In the genomic region with DNA sequence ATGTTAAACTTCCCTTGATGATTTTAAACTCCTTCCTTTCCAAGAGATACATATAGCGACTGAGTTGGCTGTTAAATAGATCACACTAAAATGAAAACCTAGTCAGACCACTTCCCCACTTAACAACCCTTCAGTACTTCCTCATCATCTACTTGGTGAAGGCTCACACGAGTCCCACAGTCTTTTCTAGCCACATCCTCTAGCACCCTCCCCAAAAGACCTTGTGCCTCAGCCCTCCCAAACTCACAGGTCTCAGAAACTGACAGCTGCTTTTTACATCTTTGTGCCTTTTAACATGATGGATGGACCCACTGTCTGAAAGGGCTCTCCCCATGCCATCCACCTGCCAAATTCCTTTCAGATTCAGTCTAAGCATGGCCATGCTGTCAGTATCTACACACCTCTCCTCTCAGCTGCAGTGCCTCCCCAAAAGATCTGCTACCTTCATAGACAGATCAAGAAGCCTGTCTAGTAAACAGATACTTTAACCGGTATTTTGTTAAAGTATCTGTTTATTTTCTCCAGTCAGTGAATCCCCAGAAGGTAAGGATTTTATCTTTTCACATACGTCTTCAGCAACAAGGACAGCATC, we compare ENCODE assay signal across 11 cellular contexts.
A peak's percentile ranks its signal among the peaks of the same experiment; 100 is the strongest.
DNase-seq lines count a peak whose midpoint lies in the region; ATAC-seq, FAIRE-seq and TF ChIP-seq lines count a peak whose summit lies in the region.
"Had no signal": no experiment of that assay in that cellular context is flagged by ENCODE, and none has a peak within 500 bp of the region (broad histone marks: within the 10 kb centered on the region; RNA-seq: fewer than 3 reads in every experiment).

No MANE protein-coding gene starts in this region.

- no peaks in the 10 kb centered on the region for H3K9me3 ChIP-seq in kidney (ENCODE audit: control insufficient read depth in 1 of 2, low read length in 2 of 2)
- H3K9me3 ChIP-seq: Caco-2 had no signal

- peaks cover 16% of the 10 kb centered on the region for H3K4me1 Mint-ChIP-seq in T-helper 2 cell treated with Interferon-gamma antibody and Interleukin-4, amounts not matched to agents 5 μg/mL and 100 μg/mL, for 36 hours (ENCODE audit: low read depth)

- no peak overlapping the region for H3K4me3 ChIP-seq in kidney (ENCODE audit: low read length in 2 of 2)

- no peak overlapping the region for H3K27ac ChIP-seq in kidney (ENCODE audit: low read depth in 2 of 2, low read length in 2 of 2)

- TF ChIP-seq CTCF in kidney (IDR thresholded peaks at IDR 0.05; ENCODE audit: borderline replicate concordance, extremely low read depth, insufficient read depth), result no peak

- no peak overlapping the region for H3K9ac ChIP-seq in kidney (ENCODE audit: low read length in 2 of 2)

- peaks cover 15 to 20% of the 10 kb centered on the region in 2 donors for H3K36me3 ChIP-seq in kidney (ENCODE audit: control insufficient read depth in 1 of 2, insufficient read depth in 2 of 2, low read length in 2 of 2)

- H3K9me3 Mint-ChIP-seq in T-helper 2 cell treated with Interferon-gamma antibody and Interleukin-4, amounts not matched to agents 5 μg/mL and 100 μg/mL, for 36 hours, result no peaks in the 10 kb centered on the region

- H3K27me3 Mint-ChIP-seq in T-helper 2 cell treated with Interferon-gamma antibody and Interleukin-4, amounts not matched to agents 5 μg/mL and 100 μg/mL, for 36 hours (ENCODE audit: low read depth), result no peaks in the 10 kb centered on the region

- FAIRE-seq in urothelium cell line (lab: Jason Lieb, UNC), result no peak
- FAIRE-seq in kidney (lab: Jason Lieb, UNC), result no peak
- FAIRE-seq: endometrium, TTC549 had no signal

- peak overlapping the region; percentile 54 for H3K4me3 Mint-ChIP-seq in T-helper 2 cell treated with Interferon-gamma antibody and Interleukin-4, amounts not matched to agents 5 μg/mL and 100 μg/mL, for 36 hours

- intact Hi-C loops in kidney (cut with DNase I), result loop anchor here (10.0 kb wide), 2 partner anchors 161 to 381 kb away; a partner anchor contains a TSS

- H3K36me3 Mint-ChIP-seq in T-helper 2 cell treated with Interferon-gamma antibody and Interleukin-4, amounts not matched to agents 5 μg/mL and 100 μg/mL, for 36 hours (ENCODE audit: low read depth), result peaks cover 44% of the 10 kb centered on the region

- DNase-seq in AML-193 (lab: John Stamatoyannopoulos, UW), result peak; percentile 36 to 49
- DNase-seq in T-helper 2 cell treated with Interferon-gamma antibody and Interleukin-4, amounts not matched to agents 5 μg/mL and 100 μg/mL, for 36 hours (ENCODE audit: low spot score), result peak; percentile 6
- no peak for DNase-seq in urothelium cell line (ENCODE audit: low spot score)
- no peak for DNase-seq in NCI-H1417 treated with DMSO at 0.1 percent for 48 hours (lab: John Stamatoyannopoulos, UW)
- DNase-seq in kidney, result no peak
- no peak for DNase-seq in NCI-H524 treated with DMSO at 0.1 percent for 48 hours (lab: John Stamatoyannopoulos, UW)
- DNase-seq: Caco-2 had no signal

- ATAC-seq in GM18873 (IDR thresholded peaks at IDR 0.05; ENCODE audit: low FRiP score, unreplicated experiment) (peak; percentile 50), HG03095 (IDR thresholded peaks at IDR 0.05; ENCODE audit: unreplicated experiment) (peak; percentile 92)

- H3K27ac Mint-ChIP-seq in T-helper 2 cell treated with Interferon-gamma antibody and Interleukin-4, amounts not matched to agents 5 μg/mL and 100 μg/mL, for 36 hours, result peak overlapping the region; percentile 81

- no peaks in the 10 kb centered on the region for H3K4me1 ChIP-seq in kidney (ENCODE audit: control insufficient read depth in 1 of 2, insufficient read depth in 1 of 2, low read depth in 1 of 2, low read length in 2 of 2)
- H3K4me1 ChIP-seq: Caco-2 had no signal

Comparison
In these comparisons a context has a peak if more than half of its experiments do, and no peak if none do; other contexts are left out.
1. DNase-seq: peak in AML-193 (2 of 2) and T-helper 2 cell treated with Interferon-gamma antibody and Interleukin-4, amounts not matched to agents 5 μg/mL and 100 μg/mL, for 36 hours (single experiment); none in urothelium cell line (single experiment), NCI-H1417 treated with DMSO at 0.1 percent for 48 hours (single experiment), kidney (single experiment) and NCI-H524 treated with DMSO at 0.1 percent for 48 hours (single experiment).